Comparison of ENCODE assay signal across 1 cellular context in genomic region chr19:15468675-15469512, GRCh38.
TF ChIP-seq lines count a peak whose summit lies in the region.

No MANE protein-coding gene starts in this region.

TF ChIP-seq in HepG2, 621 proteins besides CTCF, POLR2A, EP300 and RAD21 (continued from another document and continues in another):
- no peak for TF ChIP-seq E2F5 (CRISPR knock-in tag; conservative IDR thresholded peaks at IDR 0.05)
- TF ChIP-seq, protein P1, sequence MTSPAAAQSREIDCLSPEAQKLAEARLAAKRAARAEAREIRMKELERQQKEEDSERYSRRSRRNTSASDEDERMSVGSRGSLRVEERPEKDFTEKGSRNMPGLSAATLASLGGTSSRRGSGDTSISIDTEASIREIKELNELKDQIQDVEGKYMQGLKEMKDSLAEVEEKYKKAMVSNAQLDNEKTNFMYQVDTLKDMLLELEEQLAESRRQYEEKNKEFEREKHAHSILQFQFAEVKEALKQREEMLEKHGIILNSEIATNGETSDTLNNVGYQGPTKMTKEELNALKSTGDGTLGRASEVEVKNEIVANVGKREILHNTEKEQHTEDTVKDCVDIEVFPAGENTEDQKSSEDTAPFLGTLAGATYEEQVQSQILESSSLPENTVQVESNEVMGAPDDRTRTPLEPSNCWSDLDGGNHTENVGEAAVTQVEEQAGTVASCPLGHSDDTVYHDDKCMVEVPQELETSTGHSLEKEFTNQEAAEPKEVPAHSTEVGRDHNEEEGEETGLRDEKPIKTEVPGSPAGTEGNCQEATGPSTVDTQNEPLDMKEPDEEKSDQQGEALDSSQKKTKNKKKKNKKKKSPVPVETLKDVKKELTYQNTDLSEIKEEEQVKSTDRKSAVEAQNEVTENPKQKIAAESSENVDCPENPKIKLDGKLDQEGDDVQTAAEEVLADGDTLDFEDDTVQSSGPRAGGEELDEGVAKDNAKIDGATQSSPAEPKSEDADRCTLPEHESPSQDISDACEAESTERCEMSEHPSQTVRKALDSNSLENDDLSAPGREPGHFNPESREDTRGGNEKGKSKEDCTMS (CRISPR knock-in tag; conservative IDR thresholded peaks at IDR 0.05): no peak
- no peak for TF ChIP-seq ZNF143 (CRISPR knock-in tag; IDR thresholded peaks at IDR 0.05)
- TF ChIP-seq MLX (CRISPR knock-in tag; IDR thresholded peaks at IDR 0.05): no peak
- TF ChIP-seq THAP11 (CRISPR knock-in tag; IDR thresholded peaks at IDR 0.05): no peak
- TF ChIP-seq CHCHD3 (CRISPR knock-in tag; IDR thresholded peaks at IDR 0.05): no peak
- TF ChIP-seq ZNF101 (CRISPR knock-in tag; IDR thresholded peaks at IDR 0.05; ENCODE audit: borderline replicate concordance, low read depth): no peak
- TF ChIP-seq GATAD2A (CRISPR knock-in tag; IDR thresholded peaks at IDR 0.05): peak; percentile 70
- no peak for TF ChIP-seq ZFP1 (CRISPR knock-in tag; IDR thresholded peaks at IDR 0.05)
- no peak for TF ChIP-seq KDM2A (CRISPR knock-in tag; IDR thresholded peaks at IDR 0.05; ENCODE audit: borderline replicate concordance, low read depth)
- TF ChIP-seq ZBTB46 (CRISPR knock-in tag; IDR thresholded peaks at IDR 0.05; ENCODE audit: borderline replicate concordance): no peak
- TF ChIP-seq CBFB (CRISPR knock-in tag; IDR thresholded peaks at IDR 0.05): no peak
- TF ChIP-seq TOE1 (CRISPR knock-in tag; IDR thresholded peaks at IDR 0.05): no peak
- peak; percentile 65 for TF ChIP-seq PAXIP1 (CRISPR knock-in tag; conservative IDR thresholded peaks at IDR 0.05)
- TF ChIP-seq CEBPG (CRISPR knock-in tag; IDR thresholded peaks at IDR 0.05): peak; percentile 62
- TF ChIP-seq ZNF761 (CRISPR knock-in tag; conservative IDR thresholded peaks at IDR 0.05): no peak
- TF ChIP-seq MATR3 (CRISPR knock-in tag; IDR thresholded peaks at IDR 0.05): no peak
- peak; percentile 85 for TF ChIP-seq NCOR1 (IDR thresholded peaks at IDR 0.05; ENCODE audit: borderline replicate concordance, low read length)
- TF ChIP-seq NR2C2 (CRISPR knock-in tag; IDR thresholded peaks at IDR 0.05; ENCODE audit: borderline replicate concordance): peak; percentile 92
- no peak for TF ChIP-seq ZNF17 (CRISPR knock-in tag; IDR thresholded peaks at IDR 0.05)
- no peak for TF ChIP-seq MYC (CRISPR knock-in tag; IDR thresholded peaks at IDR 0.05; ENCODE audit: borderline replicate concordance)
- TF ChIP-seq, protein P2, sequence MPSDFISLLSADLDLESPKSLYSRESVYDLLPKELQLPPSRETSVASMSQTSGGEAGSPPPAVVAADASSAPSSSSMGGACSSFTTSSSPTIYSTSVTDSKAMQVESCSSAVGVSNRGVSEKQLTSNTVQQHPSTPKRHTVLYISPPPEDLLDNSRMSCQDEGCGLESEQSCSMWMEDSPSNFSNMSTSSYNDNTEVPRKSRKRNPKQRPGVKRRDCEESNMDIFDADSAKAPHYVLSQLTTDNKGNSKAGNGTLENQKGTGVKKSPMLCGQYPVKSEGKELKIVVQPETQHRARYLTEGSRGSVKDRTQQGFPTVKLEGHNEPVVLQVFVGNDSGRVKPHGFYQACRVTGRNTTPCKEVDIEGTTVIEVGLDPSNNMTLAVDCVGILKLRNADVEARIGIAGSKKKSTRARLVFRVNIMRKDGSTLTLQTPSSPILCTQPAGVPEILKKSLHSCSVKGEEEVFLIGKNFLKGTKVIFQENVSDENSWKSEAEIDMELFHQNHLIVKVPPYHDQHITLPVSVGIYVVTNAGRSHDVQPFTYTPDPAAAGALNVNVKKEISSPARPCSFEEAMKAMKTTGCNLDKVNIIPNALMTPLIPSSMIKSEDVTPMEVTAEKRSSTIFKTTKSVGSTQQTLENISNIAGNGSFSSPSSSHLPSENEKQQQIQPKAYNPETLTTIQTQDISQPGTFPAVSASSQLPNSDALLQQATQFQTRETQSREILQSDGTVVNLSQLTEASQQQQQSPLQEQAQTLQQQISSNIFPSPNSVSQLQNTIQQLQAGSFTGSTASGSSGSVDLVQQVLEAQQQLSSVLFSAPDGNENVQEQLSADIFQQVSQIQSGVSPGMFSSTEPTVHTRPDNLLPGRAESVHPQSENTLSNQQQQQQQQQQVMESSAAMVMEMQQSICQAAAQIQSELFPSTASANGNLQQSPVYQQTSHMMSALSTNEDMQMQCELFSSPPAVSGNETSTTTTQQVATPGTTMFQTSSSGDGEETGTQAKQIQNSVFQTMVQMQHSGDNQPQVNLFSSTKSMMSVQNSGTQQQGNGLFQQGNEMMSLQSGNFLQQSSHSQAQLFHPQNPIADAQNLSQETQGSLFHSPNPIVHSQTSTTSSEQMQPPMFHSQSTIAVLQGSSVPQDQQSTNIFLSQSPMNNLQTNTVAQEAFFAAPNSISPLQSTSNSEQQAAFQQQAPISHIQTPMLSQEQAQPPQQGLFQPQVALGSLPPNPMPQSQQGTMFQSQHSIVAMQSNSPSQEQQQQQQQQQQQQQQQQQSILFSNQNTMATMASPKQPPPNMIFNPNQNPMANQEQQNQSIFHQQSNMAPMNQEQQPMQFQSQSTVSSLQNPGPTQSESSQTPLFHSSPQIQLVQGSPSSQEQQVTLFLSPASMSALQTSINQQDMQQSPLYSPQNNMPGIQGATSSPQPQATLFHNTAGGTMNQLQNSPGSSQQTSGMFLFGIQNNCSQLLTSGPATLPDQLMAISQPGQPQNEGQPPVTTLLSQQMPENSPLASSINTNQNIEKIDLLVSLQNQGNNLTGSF (CRISPR knock-in tag; IDR thresholded peaks at IDR 0.05): no peak
- no peak for TF ChIP-seq PRPF4 (IDR thresholded peaks at IDR 0.05; ENCODE audit: low read depth, low read length, poor library complexity, severe bottlenecking)
- peak; percentile 81 for TF ChIP-seq ZMYM2 (CRISPR knock-in tag; IDR thresholded peaks at IDR 0.05)
- no peak for TF ChIP-seq NR1H2 (CRISPR knock-in tag; IDR thresholded peaks at IDR 0.05; ENCODE audit: borderline replicate concordance, low read depth)
- TF ChIP-seq KAT8 (CRISPR knock-in tag; IDR thresholded peaks at IDR 0.05): no peak
- no peak for TF ChIP-seq ZSCAN21 (CRISPR knock-in tag; IDR thresholded peaks at IDR 0.05; ENCODE audit: borderline replicate concordance)
- no peak for TF ChIP-seq ZNF652 (CRISPR knock-in tag; IDR thresholded peaks at IDR 0.05; ENCODE audit: borderline replicate concordance, low read depth)
- no peak for TF ChIP-seq PHF20 (CRISPR knock-in tag; IDR thresholded peaks at IDR 0.05)
- TF ChIP-seq ATF7-NPFF (CRISPR knock-in tag; IDR thresholded peaks at IDR 0.05; ENCODE audit: low read depth): no peak
- no peak for TF ChIP-seq ZNF678 (CRISPR knock-in tag; IDR thresholded peaks at IDR 0.05)
- TF ChIP-seq ZNF350 (CRISPR knock-in tag; IDR thresholded peaks at IDR 0.05; ENCODE audit: borderline replicate concordance, low read depth): 0 out of 2 replicates have a peak, but pooled peaks have one; percentile 32
- TF ChIP-seq RFXANK (CRISPR knock-in tag; IDR thresholded peaks at IDR 0.05): no peak
- TF ChIP-seq ZNF710 (CRISPR knock-in tag; IDR thresholded peaks at IDR 0.05; ENCODE audit: borderline replicate concordance): no peak
- TF ChIP-seq ZNF337 (CRISPR knock-in tag; IDR thresholded peaks at IDR 0.05; ENCODE audit: borderline replicate concordance, low read depth): no peak
- no peak for TF ChIP-seq ZNF800 (CRISPR knock-in tag; IDR thresholded peaks at IDR 0.05)
- no peak for TF ChIP-seq ZFP36L2 (CRISPR knock-in tag; IDR thresholded peaks at IDR 0.05)
- TF ChIP-seq TRAFD1 (CRISPR knock-in tag; IDR thresholded peaks at IDR 0.05; ENCODE audit: borderline replicate concordance): no peak
- TF ChIP-seq SNAI1 (CRISPR knock-in tag; IDR thresholded peaks at IDR 0.05; ENCODE audit: borderline replicate concordance): no peak
- TF ChIP-seq NR2F1 (CRISPR knock-in tag; IDR thresholded peaks at IDR 0.05): peak; percentile 89 to 97
- TF ChIP-seq ZNF441 (CRISPR knock-in tag; IDR thresholded peaks at IDR 0.05; ENCODE audit: borderline replicate concordance): no peak
- peak; percentile 94 for TF ChIP-seq ZSCAN25 (CRISPR knock-in tag; IDR thresholded peaks at IDR 0.05)
